23 cellular contexts compared by ENCODE assay signal in the genomic region with DNA sequence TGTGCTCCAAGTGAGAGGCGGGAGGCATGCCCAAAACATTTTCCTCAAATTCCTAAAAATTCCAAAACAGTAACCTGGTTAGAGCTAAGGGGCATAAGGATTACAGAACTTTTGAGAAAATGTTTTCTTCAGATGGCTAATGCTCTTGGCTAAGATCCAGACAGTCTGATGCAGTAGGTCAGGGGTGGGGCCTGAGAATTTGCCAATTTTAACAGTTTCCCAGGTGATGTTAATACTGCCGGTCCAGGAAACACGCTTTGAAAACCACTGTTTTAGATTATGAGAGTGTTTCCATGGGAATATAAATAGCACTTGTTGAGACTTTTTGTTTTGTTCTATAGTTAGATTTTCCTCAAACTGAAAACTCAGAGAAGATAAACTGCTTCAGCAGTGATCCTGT.
DNase-seq lines count a peak whose midpoint lies in the region; ATAC-seq, FAIRE-seq and TF ChIP-seq lines count a peak whose summit lies in the region.
"Had no signal": no experiment of that assay in that cellular context is flagged by ENCODE, and none has a peak within 500 bp of the region (broad histone marks: within the 10 kb centered on the region; RNA-seq: fewer than 3 reads in every experiment).

No MANE protein-coding gene starts in this region.

- DNase-seq in AG10803 (ENCODE audit: low read depth): peak; percentile 8
- DNase-seq in HFF-Myc (ENCODE audit: extremely low read depth, low read depth): peak; percentile 56
- DNase-seq in astrocyte of the spinal cord (ENCODE audit: low read depth, low spot score): peak; percentile 39
- DNase-seq in epidermal melanocyte (ENCODE audit: insufficient read length, low spot score): no peak
- no peak for DNase-seq in activated CD4-positive, alpha-beta T cell treated with anti-CD3 and anti-CD28 coated beads for 4 hours
- DNase-seq in globus pallidus (ENCODE audit: low spot score): no peak
- DNase-seq: ACHN; activated CD4-positive, alpha-beta T cell treated with anti-CD3 and anti-CD28 coated beads, Interleukin-2, amount 50 U/mL, for 48 hours; activated naive CD4-positive, alpha-beta T cell treated with Interleukin-2 at 50 U/mL for 16 hours; activated T-cell treated with anti-CD3 and anti-CD28 coated beads for 4 hours; CD4-positive, CD25-positive, alpha-beta regulatory T cell; DMS153; endodermal cell; KBM-7; kidney glomerular epithelial cell; NCI-H2029; NCI-H446 treated with DMSO at 0.1 percent for 48 hours; OCI-M1; stimulated activated CD8-positive, alpha-beta memory T cell treated with anti-CD3 and anti-CD28 coated beads, Interleukin-4, amount 100 ng/mL, for 48 hours; WERI-Rb-1 had no signal

- in situ Hi-C loops in astrocyte of the spinal cord (cut with HindIII; ENCODE audit: low sequenced_read_pairs): no loop called here

- ATAC-seq in HG03095 (IDR thresholded peaks at IDR 0.05; ENCODE audit: unreplicated experiment): no peak

- TF ChIP-seq CTCF in AG10803 (conservative IDR thresholded peaks at IDR 0.05; ENCODE audit: low read length): no peak
- TF ChIP-seq CTCF in HFF-Myc (IDR thresholded peaks at IDR 0.05; ENCODE audit: low read depth, low read length, missing control alignments): no peak
- no peak for TF ChIP-seq CTCF in astrocyte of the spinal cord (IDR thresholded peaks at IDR 0.05; ENCODE audit: low read depth, low read length)

- FAIRE-seq in islet of Langerhans (lab: Jason Lieb, UNC): peak; percentile 55

- H3K4me3 ChIP-seq in AG10803 (ENCODE audit: low read length): no peak overlapping the region
- H3K4me3 ChIP-seq in HFF-Myc (replicated peaks; ENCODE audit: low read depth, low read length): no peak overlapping the region
- H3K4me3 ChIP-seq in astrocyte of the spinal cord (ENCODE audit: low read depth, low read length): no peak overlapping the region
- H3K4me3 ChIP-seq: SJSA1 had no signal

Comparison
In these comparisons a context has a peak if more than half of its experiments do, and no peak if none do; other contexts are left out.
1. DNase-seq: peak in AG10803 (single experiment), HFF-Myc (single experiment) and astrocyte of the spinal cord (single experiment); none in epidermal melanocyte (single experiment), activated CD4-positive, alpha-beta T cell treated with anti-CD3 and anti-CD28 coated beads for 4 hours (0 of 2) and globus pallidus (single experiment).